12 cellular contexts compared by ENCODE assay signal in genomic region chr16:23966577-23966976, GRCh38.
DNase-seq lines count a peak whose midpoint lies in the region; ATAC-seq and TF ChIP-seq lines count a peak whose summit lies in the region.
"Had no signal": no experiment of that assay in that cellular context is flagged by ENCODE, and none has a peak within 500 bp of the region (broad histone marks: within the 10 kb centered on the region; RNA-seq: fewer than 3 reads in every experiment).

No MANE protein-coding gene starts in this region.

- H3K27ac Mint-ChIP-seq in activated B cell treated with CpG ODN at 0.5 μM for 24 hours (peak overlapping the region; percentile 67), naive B cell (peak overlapping the region in 5 of 6 donors; percentile 79 to 97 (median 87))

- CTCF ChIA-PET in activated B cell treated with CpG ODN at 0.5 μM for 24 hours (lab: Charles Lee), result interaction anchor here (0.7 to 1.7 kb wide), 4 partner anchors 14 to 163 kb away, joined by 3 to 11 read pairs (median 4); no protein-coding TSS in a partner anchor

- H3K27ac ChIP-seq in BLaER1, result no peak overlapping the region
- H3K27ac ChIP-seq in KOPT-K1 (ENCODE audit: low read depth, low read length, poor library complexity, severe bottlenecking), result peak overlapping the region; percentile 56
- H3K27ac ChIP-seq in effector memory CD4-positive, alpha-beta T cell (ENCODE audit: insufficient read depth, low read length, poor library complexity, severe bottlenecking), result no peak overlapping the region

- H3K9me3 Mint-ChIP-seq in activated B cell treated with CpG ODN at 0.5 μM for 24 hours (no peaks in the 10 kb centered on the region), naive B cell (peaks cover 0 to 2% (median 0%) of the 10 kb centered on the region in 7 donors)

- in situ Hi-C loops in GM13976 (cut with MboI; ENCODE audit: low sequenced_read_pairs, unreplicated experiment), result no loop called here

- intact Hi-C loops in activated B cell treated with CpG ODN at 0.5 μM for 24 hours (cut with micrococcal nuclease), result loop anchor here (1.0 kb wide), 1 partner anchor 9 kb away; no protein-coding TSS in a partner anchor

- no peak overlapping the region for H3K4me3 ChIP-seq in BLaER1
- H3K4me3 ChIP-seq in effector memory CD4-positive, alpha-beta T cell (ENCODE audit: insufficient read depth, low read depth, low read length, poor library complexity, severe bottlenecking), result no peak overlapping the region

- H3K4me1 Mint-ChIP-seq in activated B cell treated with CpG ODN at 0.5 μM for 24 hours (peaks cover 88% of the 10 kb centered on the region), naive B cell (peaks cover 68 to 93% (median 88%) of the 10 kb centered on the region in 3 donors)

- H3K4me2 ChIP-seq in BLaER1, result peak overlapping the region; percentile 49

- no peak for TF ChIP-seq CTCF in activated B cell treated with CpG ODN at 0.5 μM for 24 hours (IDR thresholded peaks at IDR 0.05)
- TF ChIP-seq CTCF in GM13976 (IDR thresholded peaks at IDR 0.05; ENCODE audit: borderline replicate concordance, control extremely low read depth, extremely low read depth, insufficient read depth, missing control alignments), result no peak

- DNase-seq in activated B cell treated with CpG ODN at 0.5 μM for 24 hours (no peak), naive B cell (peak; percentile 28), COLO829 (ENCODE audit: low spot score) (no peak), GM13976 (ENCODE audit: low spot score) (no peak)
- DNase-seq in effector memory CD4-positive, alpha-beta T cell, result no peak
- DNase-seq: COR-L47, HCEC 1CT, NCI-H1105 treated with DMSO at 0.1 percent for 48 hours, SHP77 treated with DMSO at 0.1 percent for 48 hours had no signal

- H4K20me1 ChIP-seq in BLaER1, result no peaks in the 10 kb centered on the region

- H3K4me3 Mint-ChIP-seq in activated B cell treated with CpG ODN at 0.5 μM for 24 hours (peak overlapping the region; percentile 59), naive B cell (peak overlapping the region in 7 of 8 donors; percentile 47 to 86 (median 73))

- POLR2A ChIA-PET in activated B cell treated with CpG ODN at 0.5 μM for 24 hours (lab: Charles Lee), result interaction anchor here (1.8 to 2.3 kb wide), 2 partner anchors 12 to 14 kb away, joined by 5 to 13 read pairs; no protein-coding TSS in a partner anchor

- H3K27me3 Mint-ChIP-seq in activated B cell treated with CpG ODN at 0.5 μM for 24 hours (no peaks in the 10 kb centered on the region), naive B cell (no peaks in the 10 kb centered on the region)

- ATAC-seq in activated B cell treated with CpG ODN at 0.5 μM for 24 hours (ENCODE audit: low read depth) (peak; percentile 79), naive B cell (ENCODE audit: low read depth in 2 of 2) (peak; percentile 88 to 91), HG03439 (IDR thresholded peaks at IDR 0.05; ENCODE audit: unreplicated experiment) (no peak)

- H3K36me3 ChIP-seq in BLaER1 (no peaks in the 10 kb centered on the region), KOPT-K1 (ENCODE audit: insufficient read depth, low read length) (no peaks in the 10 kb centered on the region)
- H3K36me3 ChIP-seq in effector memory CD4-positive, alpha-beta T cell (ENCODE audit: control insufficient read depth, insufficient read depth, low read length), result peaks cover 6% of the 10 kb centered on the region

- H3K36me3 Mint-ChIP-seq in activated B cell treated with CpG ODN at 0.5 μM for 24 hours (ENCODE audit: low read depth), result peaks cover 71% of the 10 kb centered on the region
- H3K36me3 Mint-ChIP-seq in naive B cell, result peaks cover 30 to 39% of the 10 kb centered on the region in 2 donors

- peaks cover 13% of the 10 kb centered on the region for H3K4me1 ChIP-seq in BLaER1
- H3K4me1 ChIP-seq in effector memory CD4-positive, alpha-beta T cell (ENCODE audit: control insufficient read depth, insufficient read depth, low read length, poor library complexity, severe bottlenecking), result no peaks in the 10 kb centered on the region

- H3K9me3 ChIP-seq in BLaER1 (no peaks in the 10 kb centered on the region), KOPT-K1 (ENCODE audit: insufficient read depth, low read length, poor library complexity, severe bottlenecking) (no peaks in the 10 kb centered on the region)
- no peaks in the 10 kb centered on the region for H3K9me3 ChIP-seq in effector memory CD4-positive, alpha-beta T cell (ENCODE audit: control insufficient read depth, low read length)

- H3K27me3 ChIP-seq in BLaER1, result no peaks in the 10 kb centered on the region
- no peaks in the 10 kb centered on the region for H3K27me3 ChIP-seq in effector memory CD4-positive, alpha-beta T cell (replicated peaks; ENCODE audit: control insufficient read depth, insufficient read depth, low read length, poor library complexity, severe bottlenecking)

- no peak overlapping the region for H3K9ac ChIP-seq in BLaER1
